In the genomic region with DNA sequence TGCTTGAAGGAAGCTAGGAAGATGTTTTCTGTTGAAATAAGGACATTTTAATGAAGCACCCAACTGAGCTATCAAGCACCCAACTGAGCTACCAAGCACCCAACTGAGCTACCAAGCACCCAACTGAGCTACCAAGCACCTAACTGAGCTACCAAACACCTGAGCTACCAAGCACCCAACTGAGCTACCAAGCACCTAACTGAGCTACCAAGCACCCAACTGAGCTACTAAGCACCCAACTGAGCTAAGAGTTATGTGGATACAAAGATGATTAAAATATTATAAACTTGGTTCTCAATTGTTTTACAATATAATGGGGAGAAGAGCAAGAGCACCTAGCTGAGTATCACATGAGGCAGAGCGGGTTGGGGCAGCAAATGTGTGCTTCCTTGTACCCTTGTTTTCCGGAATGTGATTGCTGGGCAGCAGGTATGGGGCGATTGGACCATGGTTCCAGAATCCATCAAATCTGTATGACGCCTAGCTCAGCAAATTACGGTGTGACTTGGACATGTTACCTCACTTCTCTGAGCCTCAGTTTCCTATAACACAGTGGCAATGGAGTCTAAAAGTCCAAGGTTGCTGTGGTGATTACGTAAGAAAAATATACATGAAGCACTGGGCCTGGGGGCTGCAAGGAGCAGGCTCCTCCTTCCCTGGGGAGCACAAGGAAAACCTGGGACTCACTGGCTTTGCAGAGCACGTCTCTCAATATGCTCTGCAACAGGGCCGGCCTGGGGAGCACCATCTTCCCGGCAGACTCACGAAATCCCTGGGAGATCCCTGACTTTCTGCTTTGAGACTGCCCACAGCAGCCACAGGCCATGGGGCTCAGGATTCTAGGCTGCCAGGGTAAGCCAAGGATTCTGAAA, we compare ENCODE assay signal across 11 cellular contexts. TPM values are rescaled to one million over a fixed set of nuclear protein-coding genes. Genes with fewer than 3 reads are reported as not detected.
DNase-seq lines count a peak whose midpoint lies in the region; ATAC-seq, FAIRE-seq and TF ChIP-seq lines count a peak whose summit lies in the region.
"Had no signal": no experiment of that assay in that cellular context is flagged by ENCODE, and none has a peak within 500 bp of the region (broad histone marks: within the 10 kb centered on the region; RNA-seq: fewer than 3 reads in every experiment).

No MANE protein-coding gene starts in this region.

- H3K27ac Mint-ChIP-seq in CD14-positive monocyte = peak overlapping the region; percentile 91 to 97 (median 93)
- H3K27ac Mint-ChIP-seq: immature natural killer cell had no signal

- H3K36me3 Mint-ChIP-seq in CD14-positive monocyte = peaks cover 50 to 75% of the 10 kb centered on the region in 2 donors
- H3K36me3 Mint-ChIP-seq: immature natural killer cell had no signal

- no peak overlapping the region for H2BK120ac ChIP-seq in H1 (replicated peaks; ENCODE audit: low read depth, low read length)

- peak overlapping the region; percentile 67 for H3K9ac ChIP-seq in OCI-LY1 (ENCODE audit: low read length)
- no peak overlapping the region for H3K9ac ChIP-seq in H1 (replicated peaks in 1 of 4; ENCODE audit: extremely low read depth in 1 of 4, low read depth in 3 of 4, low read length in 3 of 4)

- no peak for TF ChIP-seq RAD21 in H1 (IDR thresholded peaks at IDR 0.05 in 1 of 2, conservative IDR thresholded peaks at IDR 0.05 in 1 of 2; ENCODE audit: low read depth in 2 of 2, low read length in 2 of 2)

- H3K79me2 ChIP-seq in OCI-LY1 (ENCODE audit: insufficient read depth, low read length) (no peaks in the 10 kb centered on the region), H1 (ENCODE audit: control insufficient read depth in 1 of 2, insufficient read depth in 2 of 2, low read length in 2 of 2) (no peaks in the 10 kb centered on the region)

- H3K14ac ChIP-seq in H1 (ENCODE audit: insufficient read length) = no peak overlapping the region

- no peak overlapping the region for H4K5ac ChIP-seq in H1 (ENCODE audit: insufficient read length, low read depth, low read length)

- no peaks in the 10 kb centered on the region for H3K9me2 ChIP-seq in OCI-LY1 (ENCODE audit: low read depth, low read length)

- H3K79me1 ChIP-seq in H1 (ENCODE audit: low read depth, low read length) = no peaks in the 10 kb centered on the region; the same call in 1 of the 2 replicates

- POLR2A ChIA-PET in H1 (lab: Charles Lee; ENCODE audit: partially characterized antibody) = interaction anchor here (0.7 to 3.4 kb wide), 14 partner anchors 9 to 103 kb away, joined by 3 to 25 read pairs (median 4); partner anchors contain the start of gene BMF

- H2BK15ac ChIP-seq in H1 (ENCODE audit: low read length) = 0 out of 2 replicates have a peak overlapping the region, but pooled peaks have one; percentile 21

- no peak overlapping the region for H3K4ac ChIP-seq in H1 (replicated peaks; ENCODE audit: insufficient read length, low read depth, low read length)

- no peak overlapping the region for H4K8ac ChIP-seq in H1 (ENCODE audit: extremely low read depth, insufficient read depth, low read length)

- peaks cover 94% of the 10 kb centered on the region for H3K4me1 Mint-ChIP-seq in CD14-positive monocyte

- H3K27ac ChIP-seq in OCI-LY1 (ENCODE audit: low read depth, low read length, poor library complexity, severe bottlenecking) = peak overlapping the region; percentile 99
- no peak overlapping the region for H3K27ac ChIP-seq in H1 (ENCODE audit: low read depth, low read length)
- H3K27ac ChIP-seq in prostate gland = peak overlapping the region; percentile 61 to 80

- H3K36me3 ChIP-seq in OCI-LY1 (ENCODE audit: insufficient read depth, low read length) (peaks cover 38% of the 10 kb centered on the region; the same call in 1 of the 2 replicates), H1 (ENCODE audit: control insufficient read depth in 2 of 4, insufficient read depth in 4 of 4, low read length in 3 of 4) (peaks cover 0 to 9% (median 2%) of the 10 kb centered on the region in 4 experiments; a peak in 4 of 8 replicates), prostate gland (no peaks in the 10 kb centered on the region)

- peaks cover 1 to 2% (median 2%) of the 10 kb centered on the region in 3 donors for H3K27me3 Mint-ChIP-seq in CD14-positive monocyte (ENCODE audit: low read depth in 3 of 3)

- H2AK5ac ChIP-seq in H1 (ENCODE audit: low read depth, low read length) = 0 out of 2 replicates have a peak overlapping the region, but pooled peaks have one; percentile 71

- no peak overlapping the region for H4K91ac ChIP-seq in H1 (replicated peaks; ENCODE audit: insufficient read length, low read length)

- no peak for ATAC-seq in GM18867 (IDR thresholded peaks at IDR 0.05; ENCODE audit: unreplicated experiment)
- no peak for ATAC-seq in GM18519 (IDR thresholded peaks at IDR 0.05; ENCODE audit: low FRiP score, unreplicated experiment)
- ATAC-seq in GM18520 (IDR thresholded peaks at IDR 0.05; ENCODE audit: unreplicated experiment) = no peak

- no peak overlapping the region for H3K56ac ChIP-seq in H1 (replicated peaks; ENCODE audit: insufficient read length, low read depth, low read length)

- H3K18ac ChIP-seq in H1 (ENCODE audit: extremely low read depth, low read length) = no peak overlapping the region; the same call in 1 of the 2 replicates

- DNase-seq in CD14-positive monocyte (ENCODE audit: low spot score) (no peak), H1 (ENCODE audit: low read depth in 1 of 2, low spot score in 2 of 2) (no peak), prostate gland (ENCODE audit: low spot score) (no peak), NCI-H128 (lab: John Stamatoyannopoulos, UW; ENCODE audit: unreplicated experiment) (no peak)
- DNase-seq: activated CD4-positive, CD25-positive, alpha-beta regulatory T cell; immature natural killer cell; NCI-H446 treated with DMSO at 0.1 percent for 48 hours had no signal

- TF ChIP-seq POLR2A in H1 (IDR thresholded peaks at IDR 0.05; ENCODE audit: control extremely low read depth in 1 of 2, low read depth in 2 of 2, low read length in 2 of 2) = no peak
- TF ChIP-seq POLR2A in prostate gland (IDR thresholded peaks at IDR 0.05) = no peak

- peaks cover 100% of the 10 kb centered on the region for H3K4me1 ChIP-seq in OCI-LY1 (ENCODE audit: insufficient read depth, low read length, severe bottlenecking)
- H3K4me1 ChIP-seq in H1 (replicated peaks in 1 of 4; ENCODE audit: control insufficient read depth in 3 of 4, insufficient read depth in 4 of 4, low read length in 3 of 4) = peaks cover 10 to 41% (median 28%) of the 10 kb centered on the region in 4 experiments
- peaks cover 56% of the 10 kb centered on the region for H3K4me1 ChIP-seq in prostate gland (replicated peaks)

- no peaks in the 10 kb centered on the region; the same call in 1 of the 2 replicates for H3K23me2 ChIP-seq in H1 (ENCODE audit: low read depth, low read length)

- no peak overlapping the region for H2AFZ ChIP-seq in OCI-LY1 (ENCODE audit: low read length)
- H2AFZ ChIP-seq in H1 (ENCODE audit: low read length) = no peak overlapping the region

- FAIRE-seq in H1 (lab: Jason Lieb, UNC) = no peak

- H4K20me1 ChIP-seq in OCI-LY1 (ENCODE audit: insufficient read depth, low read length) = no peaks in the 10 kb centered on the region
- peaks cover 0 to 2% of the 10 kb centered on the region in 2 experiments for H4K20me1 ChIP-seq in H1 (replicated peaks in 1 of 2; ENCODE audit: control insufficient read depth in 1 of 2, insufficient read depth in 2 of 2, low read length in 2 of 2)

- TF ChIP-seq CTCF in CD14-positive monocyte (IDR thresholded peaks at IDR 0.05) (no peak), OCI-LY1 (IDR thresholded peaks at IDR 0.05; ENCODE audit: low read length) (no peak), H1 (IDR thresholded peaks at IDR 0.05; ENCODE audit: control extremely low read depth in 1 of 3, insufficient read depth in 1 of 3, low read depth in 1 of 3, low read length in 3 of 3) (no peak), prostate gland (IDR thresholded peaks at IDR 0.05) (no peak)

- CTCF ChIA-PET in H1 (lab: Charles Lee; ENCODE audit: partially characterized antibody) = interaction anchor here (0.8 to 23.9 kb wide), 14 partner anchors 9 to 231 kb away, joined by 3 to 406 read pairs (median 5); partner anchors contain the start of genes BMF and SRP14

- H3K4me2 ChIP-seq in OCI-LY1 (ENCODE audit: low read length) = peak overlapping the region; percentile 64
- no peak overlapping the region for H3K4me2 ChIP-seq in H1 (ENCODE audit: insufficient read depth in 1 of 2, low read depth in 2 of 2, low read length in 2 of 2)

- intact Hi-C loops in CD14-positive monocyte (cut with micrococcal nuclease) (no loop called here), prostate gland (cut with DNase I) (no loop called here)

- no peak for TF ChIP-seq EP300 in H1 (IDR thresholded peaks at IDR 0.05; ENCODE audit: borderline replicate concordance in 1 of 2, low read depth in 2 of 2, low read length in 2 of 2)

- WGBS in H1 (ENCODE audit: extremely low coverage in 1 of 2, insufficient coverage in 1 of 2, insufficient read length in 1 of 2, insufficient replicate concordance in 2 of 2, low coverage in 1 of 2, low lambda C conversion rate in 2 of 2, missing lambda C conversion rate in 1 of 2), 2 experiments = 81% methylated on average over 10 of the region's 10 CpGs; no CpG with 5 or more reads in 1 of the 2 experiments
- 74% methylated on average over 10 of the region's 10 CpGs for WGBS in prostate gland

- no peak overlapping the region for H2BK20ac ChIP-seq in H1 (ENCODE audit: low read length)

- H3K27me3 ChIP-seq in OCI-LY1 (ENCODE audit: insufficient read depth, low read length) (no peaks in the 10 kb centered on the region), H1 (replicated peaks in 1 of 4; ENCODE audit: control insufficient read depth in 3 of 4, extremely low read depth in 1 of 4, insufficient read depth in 3 of 4, low read length in 3 of 4) (no peaks in the 10 kb centered on the region), prostate gland (replicated peaks; ENCODE audit: insufficient read depth) (no peaks in the 10 kb centered on the region)

- H2BK12ac ChIP-seq in H1 (ENCODE audit: low read depth, low read length) = 0 out of 2 replicates have a peak overlapping the region, but pooled peaks have one; percentile 40

- peak overlapping the region; percentile 23 for H3K4me3 ChIP-seq in OCI-LY1 (ENCODE audit: low read depth, low read length, poor library complexity, severe bottlenecking)
- no peak overlapping the region for H3K4me3 ChIP-seq in H1 (ENCODE audit: extremely low read depth in 1 of 4, insufficient read depth in 2 of 4, low read depth in 3 of 4, low read length in 4 of 4)
- H3K4me3 ChIP-seq in prostate gland = no peak overlapping the region

- H3K9me3 ChIP-seq in OCI-LY1 (ENCODE audit: low read length) = no peaks in the 10 kb centered on the region
- no peaks in the 10 kb centered on the region for H3K9me3 ChIP-seq in H1 (ENCODE audit: insufficient read depth in 2 of 2, low read depth in 1 of 2, low read length in 1 of 2)
- H3K9me3 ChIP-seq in prostate gland = no peaks in the 10 kb centered on the region

- no peak overlapping the region for H3K23ac ChIP-seq in H1 (ENCODE audit: insufficient read length)

- peak overlapping the region in 1 of 2 donors; percentile 78 for H3K4me3 Mint-ChIP-seq in CD14-positive monocyte
- H3K4me3 Mint-ChIP-seq: immature natural killer cell had no signal

- H3F3A ChIP-seq in OCI-LY1 (ENCODE audit: insufficient read depth, low read length) = 0 out of 2 replicates have a peak, but pooled peaks cover 8% of the 10 kb centered on the region

- peak overlapping the region; percentile 55; the same call in 1 of the 2 replicates for H2BK5ac ChIP-seq in H1 (ENCODE audit: low read depth, low read length)

- H3K9me3 Mint-ChIP-seq in CD14-positive monocyte = no peaks in the 10 kb centered on the region
- H3K9me3 Mint-ChIP-seq: immature natural killer cell had no signal

RNA-seq across cellular contexts. Expression of gene BMF, which starts 11.3 kb away (rescaled TPM):
- 1 to 10 TPM; 5.6 to 6.5 TPM for polyA plus RNA-seq in CD14-positive monocyte
- total RNA-seq in H1 (2021; fragmentation: NEBNext Ultra II Directional; extraction: Animal tissue kit (Norgen Biotek cat#: 25700)) = 24.2 and 30.9 TPM in 2 replicates
- 21.2 and 29.0 TPM in 2 replicates for polyA plus RNA-seq in H1 (2011; rRNA removed)
- polyA plus RNA-seq in H1 (2011; cell fraction: cytosol; rRNA removed) = 23.4 TPM
- polyA plus RNA-seq in H1 (2011; cell fraction: nucleus; rRNA removed) = 28.4 TPM
- 20.6 to 25.4 TPM (median 23.4 TPM) in 4 replicates for polyA plus RNA-seq in H1 (2012, experiment 1 of 2)
- polyA plus RNA-seq in H1 (2012, experiment 2 of 2) = 20.0 TPM
- polyA plus RNA-seq in H1 (2013, experiment 1 of 2) = 9.5 TPM
- polyA plus RNA-seq in H1 (2013, experiment 2 of 2) = 9.4 TPM
- polyA minus RNA-seq in H1 (2011; rRNA and poly(A)+ RNA removed) = 36.9 and 38.5 TPM in 2 replicates
- polyA minus RNA-seq in H1 (2011; cell fraction: cytosol; rRNA and poly(A)+ RNA removed) = 23.9 TPM
- polyA minus RNA-seq in H1 (2011; cell fraction: nucleus; rRNA and poly(A)+ RNA removed) = 28.7 TPM
- 10 to 100 TPM in 1 of 2 donors, 1 to 10 TPM in 1; 8.8 to 19.0 TPM for total RNA-seq in prostate gland

RNA-seq across cellular contexts. Expression of gene SRP14, which starts 58.4 kb away (rescaled TPM):
- polyA plus RNA-seq in CD14-positive monocyte (100 to 1,000 TPM; 525 to 548 TPM), H1 (2011; rRNA removed) (121 and 223 TPM in 2 replicates)
- total RNA-seq in H1 (2021; fragmentation: NEBNext Ultra II Directional; extraction: Animal tissue kit (Norgen Biotek cat#: 25700)) = 180 and 186 TPM in 2 replicates
- 315 TPM for polyA plus RNA-seq in H1 (2011; cell fraction: cytosol; rRNA removed)
- polyA plus RNA-seq in H1 (2011; cell fraction: nucleus; rRNA removed) = 77.6 TPM
- polyA plus RNA-seq in H1 (2012, experiment 1 of 2) = 220 to 294 TPM (median 265 TPM) in 4 replicates
- 56.5 TPM for polyA plus RNA-seq in H1 (2012, experiment 2 of 2)
- polyA plus RNA-seq in H1 (2013, experiment 1 of 2) = 426 TPM
- 449 TPM for polyA plus RNA-seq in H1 (2013, experiment 2 of 2)
- 60.9 and 61.3 TPM in 2 replicates for polyA minus RNA-seq in H1 (2011; rRNA and poly(A)+ RNA removed)
- 75.2 TPM for polyA minus RNA-seq in H1 (2011; cell fraction: cytosol; rRNA and poly(A)+ RNA removed)
- 50.3 TPM for polyA minus RNA-seq in H1 (2011; cell fraction: nucleus; rRNA and poly(A)+ RNA removed)
- 100 to 1,000 TPM; 366 to 428 TPM for total RNA-seq in prostate gland
